In the genomic region with DNA sequence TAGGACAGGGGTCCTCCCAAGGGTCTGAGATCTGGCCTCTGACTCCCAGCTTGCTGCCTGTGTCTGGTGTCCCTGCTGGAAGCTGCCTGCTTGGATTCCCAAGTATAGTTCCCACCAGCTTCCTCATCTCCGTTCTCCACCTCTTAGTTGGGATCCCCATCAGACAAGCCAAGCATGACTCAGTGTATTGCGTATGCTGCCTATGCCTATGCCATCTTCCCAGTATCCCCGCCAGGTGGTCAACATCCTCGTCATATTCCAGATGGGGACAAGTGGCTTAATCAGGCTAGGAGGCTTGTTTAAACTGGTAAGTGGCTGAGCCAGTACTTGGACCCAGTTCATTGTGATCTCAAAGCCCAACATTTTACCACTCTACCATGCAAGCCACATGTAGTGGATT, we compare ENCODE assay signal across 26 cellular contexts.
A peak's percentile ranks its signal among the peaks of the same experiment; 100 is the strongest.
DNase-seq lines count a peak whose midpoint lies in the region; ATAC-seq and TF ChIP-seq lines count a peak whose summit lies in the region.
"Had no signal": no experiment of that assay in that cellular context is flagged by ENCODE, and none has a peak within 500 bp of the region (broad histone marks: within the 10 kb centered on the region; RNA-seq: fewer than 3 reads in every experiment).

No MANE protein-coding gene starts in this region.

- no peak overlapping the region for H3K4me3 ChIP-seq in MG63
- H3K4me3 ChIP-seq in osteoblast (ENCODE audit: insufficient read depth, low read length), result no peak overlapping the region
- H3K4me3 ChIP-seq: BLaER1, GM23338, HAP-1, SJCRH30 had no signal

- H3K27me3 ChIP-seq in MG63, result no peaks in the 10 kb centered on the region
- H3K27me3 ChIP-seq in osteoblast (ENCODE audit: insufficient read depth, low read length), result no peaks in the 10 kb centered on the region
- H3K27me3 ChIP-seq: BLaER1 had no signal

- no peak overlapping the region for H3K4me2 ChIP-seq in osteoblast (ENCODE audit: insufficient read depth, low read length)
- H3K4me2 ChIP-seq: GM23338, KMS-11 had no signal

- DNase-seq in NCI-H1694 (lab: John Stamatoyannopoulos, UW), result peak; percentile 34
- no peak for DNase-seq in NCI-H1694 treated with DMSO at 0.1 percent for 48 hours (lab: John Stamatoyannopoulos, UW)
- DNase-seq in MG63, result peak; percentile 76
- peak; percentile 96 to 98 for DNase-seq in NCI-H524 (lab: John Stamatoyannopoulos, UW)
- peak; percentile 51 for DNase-seq in osteoblast (ENCODE audit: insufficient read length, low spot score, missing footprints)
- no peak for DNase-seq in activated T-cell treated with anti-CD3 and anti-CD28 coated beads, Interleukin-2, amount 50 U/mL, for 1 hour
- no peak for DNase-seq in cerebellum (ENCODE audit: low spot score)
- DNase-seq: ACHN; CD4-positive, alpha-beta T cell; COR-L47; DND-41; IMR-90; MV-4-11; NCI-H1105 treated with DMSO at 0.1 percent for 48 hours; NCI-H187; NCI-H345; NCI-H748 treated with DMSO at 0.1 percent for 48 hours; SJCRH30; T-helper 1 cell had no signal

- H3K9me3 ChIP-seq in MG63 (no peaks in the 10 kb centered on the region), osteoblast (ENCODE audit: low read depth, low read length) (no peaks in the 10 kb centered on the region)
- H3K9me3 ChIP-seq: BLaER1, HAP-1, SJCRH30 had no signal

- H4K20me1 ChIP-seq in osteoblast (ENCODE audit: insufficient read depth, low read length), result no peaks in the 10 kb centered on the region
- H4K20me1 ChIP-seq: BLaER1 had no signal

- no peaks in the 10 kb centered on the region for H3K79me2 ChIP-seq in osteoblast (ENCODE audit: insufficient read depth, low read length)

- TF ChIP-seq CTCF in osteoblast (IDR thresholded peaks at IDR 0.05; ENCODE audit: extremely low read depth, low read depth, low read length), result no peak

- no peaks in the 10 kb centered on the region for H3K4me1 ChIP-seq in osteoblast (ENCODE audit: insufficient read depth, low read length)
- H3K4me1 ChIP-seq: HAP-1, SJCRH30 had no signal

- H3K27ac ChIP-seq in osteoblast (ENCODE audit: low read depth, low read length), result no peak overlapping the region
- H3K27ac ChIP-seq: 22Rv1, BLaER1, KMS-11, SJCRH30 had no signal

- H3K36me3 ChIP-seq in MG63 (no peaks in the 10 kb centered on the region), osteoblast (ENCODE audit: insufficient read depth, low read length) (no peaks in the 10 kb centered on the region)
- H3K36me3 ChIP-seq: BLaER1, HAP-1, SJCRH30 had no signal

- no peak overlapping the region for H2AFZ ChIP-seq in osteoblast (ENCODE audit: low read length)
- H2AFZ ChIP-seq: GM23338 had no signal

- no peak for ATAC-seq in HG02970 (IDR thresholded peaks at IDR 0.05; ENCODE audit: low FRiP score, unreplicated experiment)
- ATAC-seq: GM23338, Panc1 had no signal

Comparison
In these comparisons a context has a peak if more than half of its experiments do, and no peak if none do; other contexts are left out.
1. DNase-seq: peak in NCI-H1694 (single experiment), MG63 (single experiment), NCI-H524 (2 of 2) and osteoblast (single experiment); none in NCI-H1694 treated with DMSO at 0.1 percent for 48 hours (single experiment), activated T-cell treated with anti-CD3 and anti-CD28 coated beads, Interleukin-2, amount 50 U/mL, for 1 hour (single experiment) and cerebellum (single experiment).